24 cellular contexts compared by ENCODE assay signal in the genomic region with DNA sequence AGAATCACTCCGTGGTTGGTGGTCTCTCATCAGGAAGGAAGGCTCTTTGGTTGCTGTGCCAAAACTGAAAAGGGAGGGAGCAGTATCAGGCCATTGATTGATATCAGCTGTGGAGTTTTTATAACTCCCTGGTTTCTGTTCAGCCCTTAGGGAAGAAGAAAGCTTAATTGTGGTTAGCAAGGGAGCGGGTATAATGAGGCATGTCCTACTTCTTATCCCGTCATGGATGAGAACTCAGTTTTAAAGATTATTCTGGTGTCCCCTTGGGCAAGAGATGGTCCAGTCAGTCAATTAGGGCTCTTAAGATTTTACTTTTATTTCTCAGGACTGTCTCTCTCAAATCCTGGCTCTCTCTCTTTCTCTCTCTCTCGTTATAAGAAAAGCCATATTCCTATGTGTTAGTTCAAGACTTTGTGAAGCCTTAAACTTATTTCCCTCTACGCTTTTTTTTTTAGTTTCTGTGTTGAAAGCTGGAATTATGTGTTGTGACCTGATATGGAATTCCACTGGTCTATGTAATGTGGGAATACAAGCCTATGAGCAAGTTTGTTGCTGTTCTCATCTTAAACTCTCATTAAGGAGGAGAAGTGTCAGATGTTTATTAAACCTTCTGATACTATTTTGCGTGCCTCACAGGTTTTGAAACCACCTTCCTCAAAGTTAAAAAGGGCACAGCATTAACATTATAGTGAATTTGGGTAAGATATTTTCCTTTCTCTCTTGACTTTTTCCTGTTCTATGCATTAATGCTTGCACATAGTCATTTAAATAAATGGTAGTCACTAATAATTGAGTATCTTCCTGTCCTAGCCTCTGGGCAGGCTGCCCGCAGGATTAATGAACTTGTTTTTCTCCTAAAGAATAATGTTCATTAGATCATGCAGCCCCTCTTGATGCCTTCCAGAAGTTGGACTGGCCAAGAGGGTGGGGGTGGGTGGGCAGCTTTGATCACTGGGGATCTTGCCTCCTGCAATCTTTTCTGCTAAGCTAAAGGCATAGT.
A peak's percentile ranks its signal among the peaks of the same experiment; 100 is the strongest.
DNase-seq lines count a peak whose midpoint lies in the region.
"Had no signal": no experiment of that assay in that cellular context is flagged by ENCODE, and none has a peak within 500 bp of the region (broad histone marks: within the 10 kb centered on the region; RNA-seq: fewer than 3 reads in every experiment).

No MANE protein-coding gene starts in this region.

- H3K23ac ChIP-seq in mesenchymal stem cell (ENCODE audit: low read length in 2 of 2), result no peak overlapping the region

- H2BK12ac ChIP-seq in mesenchymal stem cell (ENCODE audit: low read length in 2 of 2), result no peak overlapping the region

- no peaks in the 10 kb centered on the region for H3K4me1 ChIP-seq in mesenchymal stem cell (ENCODE audit: control insufficient read depth, insufficient read depth, low read depth, low read length)
- H3K4me1 ChIP-seq: breast epithelium, heart left ventricle, lower lobe of right lung had no signal

- H2BK15ac ChIP-seq in mesenchymal stem cell (ENCODE audit: low read depth, poor library complexity, severe bottlenecking), result no peak overlapping the region

- H4K91ac ChIP-seq in mesenchymal stem cell (ENCODE audit: low read length), result no peak overlapping the region

- H3K36me3 ChIP-seq in mesenchymal stem cell (ENCODE audit: control insufficient read depth in 1 of 2, insufficient read depth in 2 of 2, low read depth in 1 of 2, low read length in 2 of 2), result no peaks in the 10 kb centered on the region
- H3K36me3 ChIP-seq: breast epithelium, heart left ventricle, lower lobe of right lung had no signal

- H2AK5ac ChIP-seq in mesenchymal stem cell (ENCODE audit: low read length, severe bottlenecking), result no peak overlapping the region

- H3K4me3 ChIP-seq in mesenchymal stem cell (ENCODE audit: insufficient read depth in 1 of 2, low read depth in 1 of 2, low read length in 2 of 2), result no peak overlapping the region
- H3K4me3 ChIP-seq: breast epithelium, coronary artery, heart left ventricle, lower lobe of right lung had no signal

- H3K79me1 ChIP-seq in mesenchymal stem cell (replicated peaks; ENCODE audit: low read length, poor library complexity, severe bottlenecking), result no peaks in the 10 kb centered on the region

- H3K9ac ChIP-seq in mesenchymal stem cell (ENCODE audit: low read length), result no peak overlapping the region

- H2AFZ ChIP-seq in mesenchymal stem cell (ENCODE audit: low read depth, low read length), result no peak overlapping the region

- 100% methylated on average over 5 of the region's 7 CpGs for whole genome bisulfite sequencing in mesenchymal stem cell

- DNase-seq in M059J (ENCODE audit: low read depth) (peak; percentile 59), dermis blood vessel endothelial cell (peak; percentile 60), foreskin melanocyte (peak; percentile 62), mesenchymal stem cell (no peak), C1 segment of cervical spinal cord (lab: John Stamatoyannopoulos, UW) (no peak), nucleus accumbens (lab: John Stamatoyannopoulos, UW) (no peak)
- no peak for DNase-seq in stimulated activated CD4-positive, alpha-beta T cell treated with anti-CD3 and anti-CD28 coated beads, Interleukin-4, amount 100 ng/mL, for 24 hours
- DNase-seq: activated CD4-positive, alpha-beta T cell treated with anti-CD3 and anti-CD28 coated beads, Interleukin-2, amount 50 U/mL, for 4 hours; activated CD8-positive, alpha-beta memory T cell treated with anti-CD3 and anti-CD28 coated beads, Interleukin-2, amount 50 U/mL, for 48 hours; activated naive CD4-positive, alpha-beta T cell treated with anti-CD3 and anti-CD28 coated beads, Interleukin-2, amount 50 U/mL, for 16 hours; amniotic stem cell; CD4-positive, alpha-beta T cell; H9; heart left ventricle; IMR-90; kidney glomerular epithelial cell; lower lobe of right lung; NCI-H1105 treated with DMSO at 0.1 percent for 48 hours; NCI-H2029; NCI-H526; stimulated activated naive B cell treated with anti-CD40 and anti-IgM and Interleukin-4, amounts not matched to agents 10 μg/mL and 1 μg/mL and 100 μg/mL, for 72 hours; T-cell had no signal

- H3K14ac ChIP-seq in mesenchymal stem cell (ENCODE audit: low read length in 2 of 2), result no peak overlapping the region

- H3K9me3 ChIP-seq in mesenchymal stem cell (ENCODE audit: control insufficient read depth, low read length), result no peaks in the 10 kb centered on the region
- H3K9me3 ChIP-seq: breast epithelium, heart left ventricle, lower lobe of right lung had no signal

- no peak overlapping the region for H2BK120ac ChIP-seq in mesenchymal stem cell (ENCODE audit: low read depth, low read length)

- H3K27me3 ChIP-seq in mesenchymal stem cell (ENCODE audit: control insufficient read depth in 1 of 2, insufficient read depth in 1 of 2, low read length in 2 of 2), result no peaks in the 10 kb centered on the region
- H3K27me3 ChIP-seq: breast epithelium, heart left ventricle had no signal

- H3K27ac ChIP-seq in mesenchymal stem cell (ENCODE audit: low read length, poor library complexity, severe bottlenecking), result no peak overlapping the region
- H3K27ac ChIP-seq: breast epithelium, coronary artery, heart left ventricle, lower lobe of right lung had no signal

- H3K18ac ChIP-seq in mesenchymal stem cell (ENCODE audit: low read depth in 1 of 2, low read length in 2 of 2), result no peak overlapping the region

- H3K4ac ChIP-seq in mesenchymal stem cell (ENCODE audit: low read depth in 1 of 2, low read length in 2 of 2), result no peak overlapping the region

- H2BK5ac ChIP-seq in mesenchymal stem cell (ENCODE audit: low read depth, low read length, poor library complexity, severe bottlenecking), result no peak overlapping the region

- no peak overlapping the region for H3K4me2 ChIP-seq in mesenchymal stem cell (ENCODE audit: low read length, poor library complexity, severe bottlenecking)

- H4K8ac ChIP-seq in mesenchymal stem cell (ENCODE audit: low read length), result no peak overlapping the region

Comparison
In these comparisons a context has a peak if more than half of its experiments do, and no peak if none do; other contexts are left out.
1. DNase-seq: peak in M059J (single experiment), dermis blood vessel endothelial cell (single experiment) and foreskin melanocyte (single experiment); none in stimulated activated CD4-positive, alpha-beta T cell treated with anti-CD3 and anti-CD28 coated beads, Interleukin-4, amount 100 ng/mL, for 24 hours (single experiment), mesenchymal stem cell (single experiment), C1 segment of cervical spinal cord (0 of 14) and nucleus accumbens (0 of 56).